ENCODE assay signal across 1 cellular context in genomic region chr16:70746708-70747424, GRCh38.
A peak's percentile ranks its signal among the peaks of the same experiment; 100 is the strongest.
TF ChIP-seq lines count a peak whose summit lies in the region.

No MANE protein-coding gene starts in this region.

TF ChIP-seq in HepG2, 621 proteins besides CTCF, POLR2A, EP300 and RAD21 (continued from another document and continues in another):
- TF ChIP-seq DMTF1 (CRISPR knock-in tag; IDR thresholded peaks at IDR 0.05) (no peak), ZNF607 (CRISPR knock-in tag; IDR thresholded peaks at IDR 0.05; ENCODE audit: borderline replicate concordance) (no peak; the same call in 1 of the 2 replicates), RERE (CRISPR knock-in tag; IDR thresholded peaks at IDR 0.05; ENCODE audit: low read depth) (peak; percentile 63; the same call in 1 of the 2 replicates), RARG (CRISPR knock-in tag; IDR thresholded peaks at IDR 0.05; ENCODE audit: low read depth) (peak; percentile 77; the same call in 1 of the 2 replicates), RNF2 (conservative IDR thresholded peaks at IDR 0.05; ENCODE audit: low read depth) (no peak), ZNF136 (CRISPR knock-in tag; IDR thresholded peaks at IDR 0.05; ENCODE audit: low read depth) (no peak), NCOA2 (CRISPR knock-in tag; IDR thresholded peaks at IDR 0.05) (peak; percentile 88), ZFP62 (CRISPR knock-in tag; IDR thresholded peaks at IDR 0.05) (no peak), JARID2 (CRISPR knock-in tag; IDR thresholded peaks at IDR 0.05; ENCODE audit: insufficient replicate concordance) (no peak), ZFAT (CRISPR knock-in tag; conservative IDR thresholded peaks at IDR 0.05) (no peak), FLYWCH1 (CRISPR knock-in tag; IDR thresholded peaks at IDR 0.05) (no peak), RFX1 (IDR thresholded peaks at IDR 0.05) (0 out of 2 replicates have a peak, but pooled peaks have one; percentile 8), ZNF879 (CRISPR knock-in tag; IDR thresholded peaks at IDR 0.05) (no peak), JDP2 (CRISPR knock-in tag; IDR thresholded peaks at IDR 0.05; ENCODE audit: borderline replicate concordance) (no peak), MXD4 (CRISPR knock-in tag; IDR thresholded peaks at IDR 0.05) (no peak), TFDP1 (CRISPR knock-in tag; IDR thresholded peaks at IDR 0.05; ENCODE audit: borderline replicate concordance) (peak; percentile 23; the same call in 1 of the 2 replicates), ZSCAN21 (CRISPR knock-in tag; IDR thresholded peaks at IDR 0.05; ENCODE audit: borderline replicate concordance) (no peak; the same call in 1 of the 2 replicates), ZNF451 (CRISPR knock-in tag; IDR thresholded peaks at IDR 0.05) (0 out of 2 replicates have a peak, but pooled peaks have one; percentile 37), ZNF547 (CRISPR knock-in tag; IDR thresholded peaks at IDR 0.05) (peak; percentile 10), MBNL3 (CRISPR knock-in tag; conservative IDR thresholded peaks at IDR 0.05) (no peak), SRY (CRISPR knock-in tag; IDR thresholded peaks at IDR 0.05) (peak; percentile 54; the same call in 1 of the 2 replicates), ZNF761 (CRISPR knock-in tag; conservative IDR thresholded peaks at IDR 0.05) (peak; percentile 91), HMG20B (CRISPR knock-in tag; conservative IDR thresholded peaks at IDR 0.05) (no peak; the same call in 1 of the 2 replicates), RELA (CRISPR knock-in tag; IDR thresholded peaks at IDR 0.05) (no peak), ZNF530 (CRISPR knock-in tag; IDR thresholded peaks at IDR 0.05; ENCODE audit: low read depth) (no peak), ZNF264 (CRISPR knock-in tag; IDR thresholded peaks at IDR 0.05) (peak; percentile 87), ZNF282 (IDR thresholded peaks at IDR 0.05; ENCODE audit: partially characterized antibody) (no peak), SAP130 (CRISPR knock-in tag; IDR thresholded peaks at IDR 0.05; ENCODE audit: low read depth) (peak; percentile 89), MTERF4 (CRISPR knock-in tag; IDR thresholded peaks at IDR 0.05) (no peak), XBP1 (CRISPR knock-in tag; IDR thresholded peaks at IDR 0.05) (no peak), GLMP (CRISPR knock-in tag; IDR thresholded peaks at IDR 0.05; ENCODE audit: borderline replicate concordance) (no peak), KLF16 (CRISPR knock-in tag; IDR thresholded peaks at IDR 0.05) (peak in 1 of 2 experiments; percentile 86; a peak in 2 of 4 replicates), HMG20A (CRISPR knock-in tag; IDR thresholded peaks at IDR 0.05; ENCODE audit: borderline replicate concordance) (peak; percentile 67; the same call in 1 of the 2 replicates), ZNF839 (CRISPR knock-in tag; IDR thresholded peaks at IDR 0.05; ENCODE audit: borderline replicate concordance) (no peak), GLI4 (CRISPR knock-in tag; IDR thresholded peaks at IDR 0.05; ENCODE audit: borderline replicate concordance) (no peak), ZMAT5 (CRISPR knock-in tag; IDR thresholded peaks at IDR 0.05; ENCODE audit: borderline replicate concordance, low read depth) (no peak), ZNF20 (CRISPR knock-in tag; IDR thresholded peaks at IDR 0.05) (no peak), ZBTB42 (CRISPR knock-in tag; IDR thresholded peaks at IDR 0.05) (no peak), ZNF740 (CRISPR knock-in tag; IDR thresholded peaks at IDR 0.05) (no peak; the same call in 1 of the 2 replicates), DMAP1 (CRISPR knock-in tag; IDR thresholded peaks at IDR 0.05) (peak; percentile 89; the same call in 1 of the 2 replicates), NFYC (CRISPR knock-in tag; IDR thresholded peaks at IDR 0.05) (peak; percentile 19; the same call in 1 of the 2 replicates), THAP11 (CRISPR knock-in tag; IDR thresholded peaks at IDR 0.05) (peak; percentile 76), TSC22D2 (CRISPR knock-in tag; IDR thresholded peaks at IDR 0.05; ENCODE audit: borderline replicate concordance) (0 out of 2 replicates have a peak, but pooled peaks have one; percentile 25)
- TF ChIP-seq, protein P1, sequence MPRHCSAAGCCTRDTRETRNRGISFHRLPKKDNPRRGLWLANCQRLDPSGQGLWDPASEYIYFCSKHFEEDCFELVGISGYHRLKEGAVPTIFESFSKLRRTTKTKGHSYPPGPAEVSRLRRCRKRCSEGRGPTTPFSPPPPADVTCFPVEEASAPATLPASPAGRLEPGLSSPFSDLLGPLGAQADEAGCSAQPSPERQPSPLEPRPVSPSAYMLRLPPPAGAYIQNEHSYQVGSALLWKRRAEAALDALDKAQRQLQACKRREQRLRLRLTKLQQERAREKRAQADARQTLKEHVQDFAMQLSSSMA (CRISPR knock-in tag; IDR thresholded peaks at IDR 0.05): no peak
- TF ChIP-seq, protein P2, sequence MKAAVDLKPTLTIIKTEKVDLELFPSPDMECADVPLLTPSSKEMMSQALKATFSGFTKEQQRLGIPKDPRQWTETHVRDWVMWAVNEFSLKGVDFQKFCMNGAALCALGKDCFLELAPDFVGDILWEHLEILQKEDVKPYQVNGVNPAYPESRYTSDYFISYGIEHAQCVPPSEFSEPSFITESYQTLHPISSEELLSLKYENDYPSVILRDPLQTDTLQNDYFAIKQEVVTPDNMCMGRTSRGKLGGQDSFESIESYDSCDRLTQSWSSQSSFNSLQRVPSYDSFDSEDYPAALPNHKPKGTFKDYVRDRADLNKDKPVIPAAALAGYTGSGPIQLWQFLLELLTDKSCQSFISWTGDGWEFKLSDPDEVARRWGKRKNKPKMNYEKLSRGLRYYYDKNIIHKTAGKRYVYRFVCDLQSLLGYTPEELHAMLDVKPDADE (CRISPR knock-in tag; IDR thresholded peaks at IDR 0.05): no peak
- TF ChIP-seq, protein P3, sequence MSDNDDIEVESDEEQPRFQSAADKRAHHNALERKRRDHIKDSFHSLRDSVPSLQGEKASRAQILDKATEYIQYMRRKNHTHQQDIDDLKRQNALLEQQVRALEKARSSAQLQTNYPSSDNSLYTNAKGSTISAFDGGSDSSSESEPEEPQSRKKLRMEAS (IDR thresholded peaks at IDR 0.05): peak; percentile 84
- TF ChIP-seq, protein P4, sequence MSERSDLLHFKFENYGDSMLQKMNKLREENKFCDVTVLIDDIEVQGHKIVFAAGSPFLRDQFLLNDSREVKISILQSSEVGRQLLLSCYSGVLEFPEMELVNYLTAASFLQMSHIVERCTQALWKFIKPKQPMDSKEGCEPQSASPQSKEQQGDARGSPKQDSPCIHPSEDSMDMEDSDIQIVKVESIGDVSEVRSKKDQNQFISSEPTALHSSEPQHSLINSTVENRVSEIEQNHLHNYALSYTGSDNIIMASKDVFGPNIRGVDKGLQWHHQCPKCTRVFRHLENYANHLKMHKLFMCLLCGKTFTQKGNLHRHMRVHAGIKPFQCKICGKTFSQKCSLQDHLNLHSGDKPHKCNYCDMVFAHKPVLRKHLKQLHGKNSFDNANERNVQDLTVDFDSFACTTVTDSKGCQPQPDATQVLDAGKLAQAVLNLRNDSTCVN (CRISPR knock-in tag; IDR thresholded peaks at IDR 0.05; ENCODE audit: borderline replicate concordance): no peak
- TF ChIP-seq, protein P5, sequence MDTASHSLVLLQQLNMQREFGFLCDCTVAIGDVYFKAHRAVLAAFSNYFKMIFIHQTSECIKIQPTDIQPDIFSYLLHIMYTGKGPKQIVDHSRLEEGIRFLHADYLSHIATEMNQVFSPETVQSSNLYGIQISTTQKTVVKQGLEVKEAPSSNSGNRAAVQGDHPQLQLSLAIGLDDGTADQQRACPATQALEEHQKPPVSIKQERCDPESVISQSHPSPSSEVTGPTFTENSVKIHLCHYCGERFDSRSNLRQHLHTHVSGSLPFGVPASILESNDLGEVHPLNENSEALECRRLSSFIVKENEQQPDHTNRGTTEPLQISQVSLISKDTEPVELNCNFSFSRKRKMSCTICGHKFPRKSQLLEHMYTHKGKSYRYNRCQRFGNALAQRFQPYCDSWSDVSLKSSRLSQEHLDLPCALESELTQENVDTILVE (CRISPR knock-in tag; IDR thresholded peaks at IDR 0.05): peak; percentile 59
- TF ChIP-seq, protein P6, sequence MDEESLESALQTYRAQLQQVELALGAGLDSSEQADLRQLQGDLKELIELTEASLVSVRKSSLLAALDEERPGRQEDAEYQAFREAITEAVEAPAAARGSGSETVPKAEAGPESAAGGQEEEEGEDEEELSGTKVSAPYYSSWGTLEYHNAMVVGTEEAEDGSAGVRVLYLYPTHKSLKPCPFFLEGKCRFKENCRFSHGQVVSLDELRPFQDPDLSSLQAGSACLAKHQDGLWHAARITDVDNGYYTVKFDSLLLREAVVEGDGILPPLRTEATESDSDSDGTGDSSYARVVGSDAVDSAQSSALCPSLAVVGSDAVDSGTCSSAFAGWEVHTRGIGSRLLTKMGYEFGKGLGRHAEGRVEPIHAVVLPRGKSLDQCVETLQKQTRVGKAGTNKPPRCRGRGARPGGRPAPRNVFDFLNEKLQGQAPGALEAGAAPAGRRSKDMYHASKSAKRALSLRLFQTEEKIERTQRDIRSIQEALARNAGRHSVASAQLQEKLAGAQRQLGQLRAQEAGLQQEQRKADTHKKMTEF (CRISPR knock-in tag; IDR thresholded peaks at IDR 0.05): no peak; the same call in 1 of the 2 replicates
